In the genomic region with DNA sequence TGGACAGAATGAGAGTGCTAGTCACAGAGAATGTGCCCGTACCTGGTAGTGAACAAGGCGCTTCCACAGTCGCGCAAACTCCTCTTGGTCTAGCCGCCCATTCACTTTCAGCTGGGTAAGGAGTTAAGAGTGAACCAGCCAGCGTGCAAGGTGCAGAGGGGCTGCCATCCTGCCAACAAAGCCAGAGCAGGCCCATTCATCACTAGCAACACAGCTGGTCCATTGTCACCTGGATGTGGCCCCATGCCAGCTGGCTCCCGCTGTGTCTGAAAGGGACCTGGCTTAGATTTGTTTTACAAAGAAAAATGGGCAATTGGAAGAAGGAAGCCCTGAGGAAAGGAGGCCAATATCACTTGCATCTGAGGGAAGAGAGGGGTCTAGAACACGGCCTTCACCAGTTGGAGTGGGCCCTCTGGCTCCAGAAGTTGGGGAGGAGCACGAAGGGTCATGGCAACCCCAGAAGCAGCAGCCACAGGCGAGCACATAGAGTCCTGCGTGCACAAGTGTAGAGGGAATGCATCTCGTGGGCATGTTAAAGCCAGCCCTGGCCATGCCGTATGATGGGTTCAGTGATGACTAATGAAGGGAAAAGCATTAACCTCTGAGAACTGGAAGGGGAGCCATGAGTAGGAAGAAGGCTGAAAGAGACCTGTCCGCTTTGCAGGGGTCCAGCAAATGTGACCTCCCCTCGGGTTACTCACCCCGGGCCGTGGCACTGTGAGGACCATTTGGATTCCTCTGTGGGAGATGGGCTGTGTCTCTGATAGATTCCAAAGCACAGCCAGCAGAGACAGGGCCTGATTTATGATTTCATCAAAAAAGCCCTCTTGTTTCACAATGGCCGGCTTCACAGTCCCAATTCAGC, we compare ENCODE assay signal across 17 cellular contexts.
DNase-seq lines count a peak whose midpoint lies in the region; ATAC-seq lines count a peak whose summit lies in the region.
"Had no signal": no experiment of that assay in that cellular context is flagged by ENCODE, and none has a peak within 500 bp of the region (broad histone marks: within the 10 kb centered on the region; RNA-seq: fewer than 3 reads in every experiment).

No MANE protein-coding gene starts in this region.

- no peak overlapping the region for H3K4me3 Mint-ChIP-seq in stimulated activated memory B cell treated with anti-CD40 and anti-IgM and Interleukin-4, amounts not matched to agents 10 μg/mL and 1 μg/mL and 100 μg/mL, for 72 hours
- H3K4me3 Mint-ChIP-seq: activated naive CD4-positive, alpha-beta T cell treated with anti-CD3 and anti-CD28 coated beads for 36 hours; CD4-positive, alpha-beta T cell; stimulated activated naive CD8-positive, alpha-beta T cell treated with anti-CD3 and anti-CD28 coated beads, Interleukin-15, Interleukin-2, amounts not matched to agents 100 ng/mL and 50 ng/mL, for 24 hours; WTC11 had no signal

- no peaks in the 10 kb centered on the region for H3K36me3 Mint-ChIP-seq in stimulated activated memory B cell treated with anti-CD40 and anti-IgM and Interleukin-4, amounts not matched to agents 10 μg/mL and 1 μg/mL and 100 μg/mL, for 72 hours
- H3K36me3 Mint-ChIP-seq: WTC11 had no signal

- ATAC-seq in esophagus mucosa: peak; percentile 76
- ATAC-seq in stimulated activated memory B cell treated with anti-CD40 and anti-IgM and Interleukin-4, amounts not matched to agents 10 μg/mL and 1 μg/mL and 100 μg/mL, for 72 hours: no peak
- ATAC-seq: WTC11 had no signal

- peaks cover 18% of the 10 kb centered on the region for H3K27me3 Mint-ChIP-seq in stimulated activated memory B cell treated with anti-CD40 and anti-IgM and Interleukin-4, amounts not matched to agents 10 μg/mL and 1 μg/mL and 100 μg/mL, for 72 hours
- H3K27me3 Mint-ChIP-seq: stimulated activated naive CD8-positive, alpha-beta T cell treated with anti-CD3 and anti-CD28 coated beads, Interleukin-15, Interleukin-2, amounts not matched to agents 100 ng/mL and 50 ng/mL, for 24 hours had no signal

- H3K27ac Mint-ChIP-seq in stimulated activated memory B cell treated with anti-CD40 and anti-IgM and Interleukin-4, amounts not matched to agents 10 μg/mL and 1 μg/mL and 100 μg/mL, for 72 hours: no peak overlapping the region
- H3K27ac Mint-ChIP-seq: activated naive CD4-positive, alpha-beta T cell treated with anti-CD3 and anti-CD28 coated beads for 36 hours; CD4-positive, alpha-beta T cell; stimulated activated naive CD8-positive, alpha-beta T cell treated with anti-CD3 and anti-CD28 coated beads, Interleukin-15, Interleukin-2, amounts not matched to agents 100 ng/mL and 50 ng/mL, for 24 hours; WTC11 had no signal

- DNase-seq in COR-L47 (lab: John Stamatoyannopoulos, UW): peak; percentile 91
- peak; percentile 66 for DNase-seq in HPDE6-E6E7 (ENCODE audit: extremely low spot score)
- peak; percentile 37 for DNase-seq in NCI-H2107 treated with DMSO at 0.1 percent for 48 hours (lab: John Stamatoyannopoulos, UW; ENCODE audit: unreplicated experiment)
- no peak for DNase-seq in SK-N-DZ (ENCODE audit: low spot score)
- DNase-seq in stimulated activated naive CD4-positive, alpha-beta T cell treated with Interleukin-2 at 50 U/mL for 16 hours (lab: John Stamatoyannopoulos, UW): no peak
- DNase-seq: activated CD4-positive, alpha-beta T cell treated with anti-CD3 and anti-CD28 coated beads, Interleukin-2, amount 50 U/mL, for 48 hours; activated naive CD4-positive, alpha-beta T cell treated with anti-CD3 and anti-CD28 coated beads for 36 hours; caudate nucleus; CD4-positive, alpha-beta T cell; foreskin melanocyte; HCEC 1CT; NCI-H187 treated with DMSO at 0.1 percent for 48 hours; NK-92 treated with Interleukin-12 subunit alpha and Interleukin-12 subunit beta, amount 100 ng/mL, for 24 hours had no signal

- H3K9me3 Mint-ChIP-seq in stimulated activated memory B cell treated with anti-CD40 and anti-IgM and Interleukin-4, amounts not matched to agents 10 μg/mL and 1 μg/mL and 100 μg/mL, for 72 hours: no peaks in the 10 kb centered on the region
- H3K9me3 Mint-ChIP-seq: activated naive CD4-positive, alpha-beta T cell treated with anti-CD3 and anti-CD28 coated beads for 36 hours; CD4-positive, alpha-beta T cell; stimulated activated naive CD8-positive, alpha-beta T cell treated with anti-CD3 and anti-CD28 coated beads, Interleukin-15, Interleukin-2, amounts not matched to agents 100 ng/mL and 50 ng/mL, for 24 hours; WTC11 had no signal

- H3K4me1 Mint-ChIP-seq in stimulated activated memory B cell treated with anti-CD40 and anti-IgM and Interleukin-4, amounts not matched to agents 10 μg/mL and 1 μg/mL and 100 μg/mL, for 72 hours: no peaks in the 10 kb centered on the region

Comparison
In these comparisons a context has a peak if more than half of its experiments do, and no peak if none do; other contexts are left out.
1. DNase-seq: peak in COR-L47 (single experiment), HPDE6-E6E7 (single experiment) and NCI-H2107 treated with DMSO at 0.1 percent for 48 hours (single experiment); none in SK-N-DZ (single experiment) and stimulated activated naive CD4-positive, alpha-beta T cell treated with Interleukin-2 at 50 U/mL for 16 hours (single experiment).